ENCODE assay signal across 8 cellular contexts in genomic region chr6:147201885-147202515, GRCh38. TPM values are rescaled to one million over a fixed set of nuclear protein-coding genes. Genes with fewer than 3 reads are reported as not detected.
DNase-seq lines count a peak whose midpoint lies in the region; ATAC-seq, FAIRE-seq and TF ChIP-seq lines count a peak whose summit lies in the region.

No MANE protein-coding gene starts in this region.

- H3K27me3 ChIP-seq in right atrium auricular region: no peaks in the 10 kb centered on the region

- TF ChIP-seq POLR2A in GM12891 (IDR thresholded peaks at IDR 0.05; ENCODE audit: low read depth, low read length): no peak; the same call in 1 of the 2 replicates

- H3K4me3 ChIP-seq in right atrium auricular region: peak overlapping the region; percentile 73 to 90

- no peaks in the 10 kb centered on the region for H3K27me3 Mint-ChIP-seq in activated T-helper 2 cell treated with anti-CD3 and anti-CD28 coated beads, Interferon-gamma antibody, Interleukin-2, Interleukin-4, amounts not matched to agents 10 μg/mL and 5 μg/mL and 100 μg/mL, durations not matched to agents 14 hours and 24 hours and 36 hours (ENCODE audit: low read depth)

- in situ Hi-C loops in GM13977 (cut with MboI; ENCODE audit: low pct_unique_long_range_greater_than_20kb, low sequenced_read_pairs, unreplicated experiment): no loop called here

- no peak for FAIRE-seq in GM12891 (lab: Jason Lieb, UNC)

- H3K9me3 ChIP-seq in right atrium auricular region: no peaks in the 10 kb centered on the region

- H3K4me1 Mint-ChIP-seq in activated T-helper 2 cell treated with anti-CD3 and anti-CD28 coated beads, Interferon-gamma antibody, Interleukin-2, Interleukin-4, amounts not matched to agents 10 μg/mL and 5 μg/mL and 100 μg/mL, durations not matched to agents 14 hours and 24 hours and 36 hours (ENCODE audit: low read depth): peaks cover 27% of the 10 kb centered on the region

- peaks cover 0 to 14% of the 10 kb centered on the region in 2 donors for H3K4me1 ChIP-seq in right atrium auricular region

- DNase-seq in COR-L47 (lab: John Stamatoyannopoulos, UW) (peak; percentile 18), NCI-H2227 treated with DMSO at 0.1 percent for 48 hours (lab: John Stamatoyannopoulos, UW) (peak; percentile 85), right atrium auricular region (ENCODE audit: low spot score) (no peak), sciatic nerve (ENCODE audit: low spot score) (no peak), GM13977 (ENCODE audit: low spot score) (no peak), GM12891 (ENCODE audit: insufficient read length, low spot score) (no peak)
- no peak for DNase-seq in activated T-helper 2 cell treated with anti-CD3 and anti-CD28 coated beads, Interferon-gamma antibody, Interleukin-2, Interleukin-4, amounts not matched to agents 10 μg/mL and 5 μg/mL and 100 μg/mL, durations not matched to agents 14 hours and 24 hours and 36 hours (ENCODE audit: low spot score)

- no peaks in the 10 kb centered on the region for H3K36me3 ChIP-seq in right atrium auricular region

- H3K4me3 Mint-ChIP-seq in activated T-helper 2 cell treated with anti-CD3 and anti-CD28 coated beads, Interferon-gamma antibody, Interleukin-2, Interleukin-4, amounts not matched to agents 10 μg/mL and 5 μg/mL and 100 μg/mL, durations not matched to agents 14 hours and 24 hours and 36 hours (ENCODE audit: low read depth): peak overlapping the region; percentile 93

- peak overlapping the region; percentile 99 for H3K27ac Mint-ChIP-seq in activated T-helper 2 cell treated with anti-CD3 and anti-CD28 coated beads, Interferon-gamma antibody, Interleukin-2, Interleukin-4, amounts not matched to agents 10 μg/mL and 5 μg/mL and 100 μg/mL, durations not matched to agents 14 hours and 24 hours and 36 hours

- TF ChIP-seq CTCF in right atrium auricular region (IDR thresholded peaks at IDR 0.05): no peak
- no peak for TF ChIP-seq CTCF in GM13977 (IDR thresholded peaks at IDR 0.05; ENCODE audit: extremely low read depth, insufficient read depth, missing control alignments)

- H3K36me3 Mint-ChIP-seq in activated T-helper 2 cell treated with anti-CD3 and anti-CD28 coated beads, Interferon-gamma antibody, Interleukin-2, Interleukin-4, amounts not matched to agents 10 μg/mL and 5 μg/mL and 100 μg/mL, durations not matched to agents 14 hours and 24 hours and 36 hours (ENCODE audit: low read depth): peaks cover 4% of the 10 kb centered on the region

- peak overlapping the region; percentile 93 for H3K27ac ChIP-seq in right atrium auricular region

- no peaks in the 10 kb centered on the region for H3K9me3 Mint-ChIP-seq in activated T-helper 2 cell treated with anti-CD3 and anti-CD28 coated beads, Interferon-gamma antibody, Interleukin-2, Interleukin-4, amounts not matched to agents 10 μg/mL and 5 μg/mL and 100 μg/mL, durations not matched to agents 14 hours and 24 hours and 36 hours

- peak; percentile 9 for ATAC-seq in GM21423 (IDR thresholded peaks at IDR 0.05; ENCODE audit: unreplicated experiment)
- ATAC-seq in sciatic nerve: peak; percentile 38

- intact Hi-C loops in activated T-helper 2 cell treated with anti-CD3 and anti-CD28 coated beads, Interferon-gamma antibody, Interleukin-2, Interleukin-4, amounts not matched to agents 10 μg/mL and 5 μg/mL and 100 μg/mL, durations not matched to agents 14 hours and 24 hours and 36 hours (cut with micrococcal nuclease): loop anchor here (2.0 to 10.0 kb wide), 5 partner anchors 121 to 1467 kb away; partner anchors contain the start of genes EPM2A and SHPRH
- intact Hi-C loops in sciatic nerve (cut with DNase I): no loop called here

TF ChIP-seq in GM12891, 5 proteins besides CTCF, POLR2A, EP300 and RAD21:
- TF ChIP-seq TAF1 (IDR thresholded peaks at IDR 0.05; ENCODE audit: low read depth, low read length) (no peak), PAX5 (IDR thresholded peaks at IDR 0.05; ENCODE audit: insufficient read depth, low read length, severe bottlenecking) (no peak), POLR2AphosphoS5 (IDR thresholded peaks at IDR 0.05; ENCODE audit: low read depth, low read length) (no peak), SPI1 (IDR thresholded peaks at IDR 0.05; ENCODE audit: low read depth, low read length) (no peak), POU2F2 (IDR thresholded peaks at IDR 0.05; ENCODE audit: low read depth, low read length) (no peak)

RNA-seq across cellular contexts. Expression of gene STXBP5, which starts 2.2 kb away (rescaled TPM):
- 21.2 and 22.7 TPM in 2 replicates for total RNA-seq in activated T-helper 2 cell treated with anti-CD3 and anti-CD28 coated beads, Interferon-gamma antibody, Interleukin-2, Interleukin-4, amounts not matched to agents 10 μg/mL and 5 μg/mL and 100 μg/mL, durations not matched to agents 14 hours and 24 hours and 36 hours
- total RNA-seq in right atrium auricular region: 10 to 100 TPM in 1 of 2 donors, 1 to 10 TPM in 1; 9.9 to 13.6 TPM
- 26.2 TPM for total RNA-seq in sciatic nerve
- polyA plus RNA-seq in GM12891 (2012; ENCODE audit: low read depth, missing spikeins): 2.7 TPM

Comparison
In these comparisons a context has a peak if more than half of its experiments do, and no peak if none do; other contexts are left out.
1. DNase-seq: peak in COR-L47 (single experiment) and NCI-H2227 treated with DMSO at 0.1 percent for 48 hours (single experiment); none in activated T-helper 2 cell treated with anti-CD3 and anti-CD28 coated beads, Interferon-gamma antibody, Interleukin-2, Interleukin-4, amounts not matched to agents 10 μg/mL and 5 μg/mL and 100 μg/mL, durations not matched to agents 14 hours and 24 hours and 36 hours (single experiment), right atrium auricular region (single experiment), sciatic nerve (single experiment), GM13977 (single experiment) and GM12891 (single experiment).